In genomic region chrX:72128881-72129280, GRCh38 we compare ENCODE assay signal across 1 cellular context.
TF ChIP-seq lines count a peak whose summit lies in the region.

No MANE protein-coding gene starts in this region.

TF ChIP-seq in WTC11, 78 proteins besides CTCF, POLR2A, EP300 and RAD21 (continued from another document):
- TF ChIP-seq ZBTB43 (CRISPR knock-in tag; IDR thresholded peaks at IDR 0.05) = no peak
- no peak for TF ChIP-seq ZNF423 (CRISPR knock-in tag; IDR thresholded peaks at IDR 0.05)
- TF ChIP-seq MYBL2 (CRISPR knock-in tag; IDR thresholded peaks at IDR 0.05) = no peak
